ENCODE assay signal across 10 cellular contexts in genomic region chr9:81601639-81602623, GRCh38.
A peak's percentile ranks its signal among the peaks of the same experiment; 100 is the strongest.
DNase-seq lines count a peak whose midpoint lies in the region; TF ChIP-seq lines count a peak whose summit lies in the region.
"Had no signal": no experiment of that assay in that cellular context is flagged by ENCODE, and none has a peak within 500 bp of the region (broad histone marks: within the 10 kb centered on the region; RNA-seq: fewer than 3 reads in every experiment).

No MANE protein-coding gene starts in this region.

- H3K9me3 ChIP-seq in left ventricle myocardium inferior (replicated peaks): no peaks in the 10 kb centered on the region
- H3K9me3 ChIP-seq: thoracic aorta had no signal

- H3K27ac Mint-ChIP-seq in IgD-negative memory B cell: peak overlapping the region in 2 of 3 donors; percentile 82 to 83

- H3K4me3 Mint-ChIP-seq in IgD-negative memory B cell: peak overlapping the region in 2 of 4 donors; percentile 63 to 89

- no peaks in the 10 kb centered on the region for H3K27me3 Mint-ChIP-seq in IgD-negative memory B cell

- no peak for DNase-seq in left ventricle myocardium inferior
- no peak for DNase-seq in cardiac septum (ENCODE audit: low spot score)
- peak; percentile 12 for DNase-seq in fibroblast of mammary gland (ENCODE audit: low read depth)
- DNase-seq in GDM1 (lab: John Stamatoyannopoulos, UW): no peak
- no peak for DNase-seq in activated effector memory CD4-positive, alpha-beta T cell treated with anti-CD3 and anti-CD28 coated beads, Interleukin-2, amount 50 U/mL, for 16 hours
- DNase-seq in NCI-H1417 (lab: John Stamatoyannopoulos, UW): no peak
- DNase-seq in NCI-H774 (lab: John Stamatoyannopoulos, UW): no peak
- DNase-seq: T-helper 9 cell had no signal

- no peak overlapping the region for H3K4me3 ChIP-seq in left ventricle myocardium inferior
- no peak overlapping the region for H3K4me3 ChIP-seq in fibroblast of mammary gland (ENCODE audit: control insufficient read depth, low read depth, low read length)
- H3K4me3 ChIP-seq: thoracic aorta had no signal

- no peaks in the 10 kb centered on the region for H3K27me3 ChIP-seq in left ventricle myocardium inferior (ENCODE audit: low read depth)

- H3K4me1 Mint-ChIP-seq in IgD-negative memory B cell: peaks cover 38 to 45% (median 43%) of the 10 kb centered on the region in 3 donors

- H3K9me3 Mint-ChIP-seq in IgD-negative memory B cell: no peaks in the 10 kb centered on the region

- peaks cover 15% of the 10 kb centered on the region for H3K36me3 ChIP-seq in left ventricle myocardium inferior
- H3K36me3 ChIP-seq: thoracic aorta had no signal

- peaks cover 22% of the 10 kb centered on the region for H3K36me3 Mint-ChIP-seq in IgD-negative memory B cell

- H3K4me1 ChIP-seq in left ventricle myocardium inferior: peaks cover 38% of the 10 kb centered on the region

- TF ChIP-seq CTCF in left ventricle myocardium inferior (IDR thresholded peaks at IDR 0.05; ENCODE audit: borderline replicate concordance): no peak
- no peak for TF ChIP-seq CTCF in fibroblast of mammary gland (conservative IDR thresholded peaks at IDR 0.05; ENCODE audit: control insufficient read depth, insufficient read depth, low read depth, low read length)

- peak overlapping the region; percentile 56 for H3K27ac ChIP-seq in left ventricle myocardium inferior (replicated peaks)

- intact Hi-C loops in left ventricle myocardium inferior (cut with micrococcal nuclease) (no loop called here), cardiac septum (cut with DNase I) (loop anchor here (5.0 kb wide), 1 partner anchor 75 kb away; no protein-coding TSS in a partner anchor)
